Comparison of ENCODE assay signal across 2 cellular contexts in the genomic region with DNA sequence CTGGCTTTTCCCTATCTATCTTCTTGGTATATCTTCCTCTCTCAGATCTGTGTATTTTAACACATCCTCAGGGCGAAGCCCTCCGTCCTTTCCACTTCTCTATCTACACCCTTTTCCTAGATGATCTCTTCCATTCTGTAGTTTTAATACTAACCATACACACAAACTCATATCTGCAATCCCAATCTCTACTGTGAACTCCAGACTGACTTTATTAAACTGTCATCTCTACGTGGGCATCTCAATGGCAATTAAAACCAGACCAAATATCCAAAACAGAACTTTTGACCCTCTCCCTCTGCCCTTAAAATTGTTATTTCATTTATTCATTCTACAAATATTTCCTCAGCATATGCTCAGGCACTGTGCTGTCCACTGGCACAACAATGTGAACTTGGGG.
TF ChIP-seq lines count a peak whose summit lies in the region.

No MANE protein-coding gene starts in this region.

TF ChIP-seq in HepG2, 621 proteins besides CTCF, POLR2A, EP300 and RAD21:
- TF ChIP-seq HNRNPUL1 (IDR thresholded peaks at IDR 0.05; ENCODE audit: low read depth, low read length): no peak
TF ChIP-seq in HepG2: peak in this region for 0.

TF ChIP-seq in SK-N-SH, 30 proteins besides CTCF, POLR2A, EP300 and RAD21:
- TF ChIP-seq RFX5 (IDR thresholded peaks at IDR 0.05; ENCODE audit: low read length) (no peak), GATA2 (CRISPR knock-in tag; IDR thresholded peaks at IDR 0.05) (peak; percentile 75), JUND (IDR thresholded peaks at IDR 0.05) (no peak), CHD2 (IDR thresholded peaks at IDR 0.05; ENCODE audit: low read length, partially characterized antibody) (no peak), ELF1 (IDR thresholded peaks at IDR 0.05) (no peak), TCF12 (IDR thresholded peaks at IDR 0.05) (peak; percentile 62; the same call in 1 of the 2 replicates)
- TF ChIP-seq, protein P1, sequence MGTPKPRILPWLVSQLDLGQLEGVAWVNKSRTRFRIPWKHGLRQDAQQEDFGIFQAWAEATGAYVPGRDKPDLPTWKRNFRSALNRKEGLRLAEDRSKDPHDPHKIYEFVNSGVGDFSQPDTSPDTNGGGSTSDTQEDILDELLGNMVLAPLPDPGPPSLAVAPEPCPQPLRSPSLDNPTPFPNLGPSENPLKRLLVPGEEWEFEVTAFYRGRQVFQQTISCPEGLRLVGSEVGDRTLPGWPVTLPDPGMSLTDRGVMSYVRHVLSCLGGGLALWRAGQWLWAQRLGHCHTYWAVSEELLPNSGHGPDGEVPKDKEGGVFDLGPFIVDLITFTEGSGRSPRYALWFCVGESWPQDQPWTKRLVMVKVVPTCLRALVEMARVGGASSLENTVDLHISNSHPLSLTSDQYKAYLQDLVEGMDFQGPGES (IDR thresholded peaks at IDR 0.05; ENCODE audit: low read depth, low read length): no peak
TF ChIP-seq in SK-N-SH: peak in this region for 2.
